In the genomic region with DNA sequence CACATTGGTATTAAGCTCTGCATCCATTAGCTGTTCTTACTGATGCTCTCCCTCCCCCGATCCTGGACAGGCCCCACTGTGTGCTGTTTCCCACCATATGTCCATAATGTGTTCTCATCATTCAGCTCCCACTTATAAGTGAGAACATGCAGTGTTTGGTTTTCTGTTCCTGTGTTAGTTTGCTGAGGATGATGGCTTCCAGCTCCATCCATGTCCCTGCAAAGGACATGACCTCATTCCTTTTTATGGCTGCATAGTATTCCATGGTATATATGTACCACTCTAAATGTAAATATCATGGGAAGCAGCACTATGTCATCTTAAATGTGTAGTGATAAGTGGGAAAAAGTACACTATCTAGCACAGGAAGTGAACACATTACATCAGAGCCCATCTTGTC, we compare ENCODE assay signal across 4 cellular contexts.
DNase-seq lines count a peak whose midpoint lies in the region; ATAC-seq, FAIRE-seq and TF ChIP-seq lines count a peak whose summit lies in the region.
"Not testable (repeated sequence)": the region's sequence is repeated elsewhere in the genome, so short reads cannot be mapped to it uniquely, and the experiment has no call there.

No MANE protein-coding gene starts in this region.

- not testable (repeated sequence) for H3K9ac ChIP-seq in K562 (ENCODE audit: insufficient read depth in 1 of 2, low read depth in 2 of 2, low read length in 2 of 2)

- not testable (repeated sequence) for H3K9me3 Mint-ChIP-seq in endothelial cell (ENCODE audit: unreplicated experiment); neural crest cell

- H3K4me3 ChIP-seq in HEK293 (ENCODE audit: low read depth, low read length); K562: not testable (repeated sequence)

- H3K79me2 ChIP-seq in K562 (ENCODE audit: control insufficient read depth, insufficient read depth, low read length): not testable (repeated sequence)

- not testable (repeated sequence) for TF ChIP-seq EP300 in K562 (IDR thresholded peaks at IDR 0.05; ENCODE audit: low read length)

- not testable (repeated sequence) for H3K4me2 ChIP-seq in K562 (ENCODE audit: insufficient read depth, low read length)

- peaks cover 13% of the 10 kb centered on the region for H3K4me1 Mint-ChIP-seq in endothelial cell (ENCODE audit: unreplicated experiment)
- H3K4me1 Mint-ChIP-seq in neural crest cell: not testable (repeated sequence)

- POLR2A ChIA-PET in HEK293 (lab: Yijun Ruan, JAX); K562 (lab: Yijun Ruan, JAX): not testable (repeated sequence)

- ATAC-seq in K562: not testable (repeated sequence)

- not testable (repeated sequence) for TF ChIP-seq POLR2A in K562 (conservative IDR thresholded peaks at IDR 0.05)

- H3K27me3 ChIP-seq in K562 (ENCODE audit: control insufficient read depth in 2 of 2, insufficient read depth in 2 of 2, low read length in 2 of 2): not testable (repeated sequence)

- in situ Hi-C loops in K562 (cut with MboI): not testable (repeated sequence)

- not testable (repeated sequence) for H3K9me3 ChIP-seq in HEK293 (ENCODE audit: control insufficient read depth, insufficient read depth, low read depth, low read length); K562 (replicated peaks; ENCODE audit: control insufficient read depth, insufficient read depth, low read depth, low read length)

- H3K36me3 ChIP-seq in HEK293 (ENCODE audit: control insufficient read depth in 2 of 2, insufficient read depth in 1 of 2, low read length in 2 of 2); K562 (ENCODE audit: control insufficient read depth, insufficient read depth, low read length): not testable (repeated sequence)

- H4K20me1 ChIP-seq in K562 (replicated peaks; ENCODE audit: control insufficient read depth, insufficient read depth, low read length): not testable (repeated sequence)

- CTCF ChIA-PET in HEK293 (lab: Yijun Ruan, JAX): interaction anchor here (0.7 kb wide), 1 partner anchor 1110 kb away, joined by 3 read pairs; no protein-coding TSS in a partner anchor
- CTCF ChIA-PET in K562 (lab: Yijun Ruan, JAX; ENCODE audit: low intra/inter-chr PET ratio): not testable (repeated sequence)

- not testable (repeated sequence) for BruUV-seq in K562 (replicated peaks; lab: Mats Ljungman, UMichigan)

- not testable (repeated sequence) for H2AFZ ChIP-seq in K562 (ENCODE audit: low read depth, low read length)

- FAIRE-seq in K562 (lab: Jason Lieb, UNC): not testable (repeated sequence)

- peak overlapping the region; percentile 43 for H3K4me3 Mint-ChIP-seq in endothelial cell (ENCODE audit: unreplicated experiment)
- not testable (repeated sequence) for H3K4me3 Mint-ChIP-seq in neural crest cell

- H3K27me3 Mint-ChIP-seq in endothelial cell (ENCODE audit: unreplicated experiment); neural crest cell (ENCODE audit: low read depth): not testable (repeated sequence)

- not testable (repeated sequence) for H3K27ac Mint-ChIP-seq in endothelial cell (ENCODE audit: unreplicated experiment)
- H3K27ac Mint-ChIP-seq in neural crest cell (ENCODE audit: unreplicated experiment): peak overlapping the region; percentile 79

- intact Hi-C loops in K562 (cut with micrococcal nuclease): not testable (repeated sequence)

- H3K9me1 ChIP-seq in K562 (ENCODE audit: control insufficient read depth, insufficient read depth, low read length): not testable (repeated sequence)

- not testable (repeated sequence) for H3K27ac ChIP-seq in HEK293 (ENCODE audit: extremely low read depth, low read depth, low read length); K562 (ENCODE audit: extremely low read depth, low read depth, low read length)

- not testable (repeated sequence) for DNase-seq in K562 (ENCODE audit: extremely low read depth in 1 of 4, low spot score in 3 of 4); endothelial cell (ENCODE audit: low spot score); neural crest cell (ENCODE audit: low read depth, low spot score)

- H3K4me1 ChIP-seq in HEK293 (ENCODE audit: control insufficient read depth, insufficient read depth, low read length); K562 (replicated peaks in 1 of 2; ENCODE audit: control insufficient read depth in 2 of 2, insufficient read depth in 2 of 2, low read length in 2 of 2): not testable (repeated sequence)

- 5% methylated on average over 1 of the region's 1 CpG for WGBS in K562 (ENCODE audit: insufficient coverage, low coverage, missing lambda C conversion rate)

- peaks cover 42% of the 10 kb centered on the region for H3K36me3 Mint-ChIP-seq in endothelial cell (ENCODE audit: low read depth, unreplicated experiment)
- H3K36me3 Mint-ChIP-seq in neural crest cell (ENCODE audit: low read depth): not testable (repeated sequence)

- not testable (repeated sequence) for TF ChIP-seq CTCF in HEK293 (tag by site-specific recombination; IDR thresholded peaks at IDR 0.05); K562 (IDR thresholded peaks at IDR 0.05 in 2 of 3, conservative IDR thresholded peaks at IDR 0.05 in 1 of 3; ENCODE audit: insufficient read depth in 2 of 3, low read depth in 1 of 3, low read length in 3 of 3); endothelial cell (IDR thresholded peaks at IDR 0.05; ENCODE audit: unreplicated experiment); neural crest cell (conservative IDR thresholded peaks at IDR 0.05)

- not testable (repeated sequence) for TF ChIP-seq RAD21 in K562 (CRISPR knock-in tag; conservative IDR thresholded peaks at IDR 0.05 in 1 of 2, IDR thresholded peaks at IDR 0.05 in 1 of 2)

TF ChIP-seq in HEK293, 187 proteins besides CTCF, POLR2A, EP300 and RAD21:
- TF ChIP-seq ZNF146 (tag by site-specific recombination; IDR thresholded peaks at IDR 0.05): peak; percentile 69
- TF ChIP-seq, protein P1, sequence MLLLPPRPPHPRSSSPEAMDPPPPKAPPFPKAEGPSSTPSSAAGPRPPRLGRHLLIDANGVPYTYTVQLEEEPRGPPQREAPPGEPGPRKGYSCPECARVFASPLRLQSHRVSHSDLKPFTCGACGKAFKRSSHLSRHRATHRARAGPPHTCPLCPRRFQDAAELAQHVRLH (tag by site-specific recombination; IDR thresholded peaks at IDR 0.05): peak; percentile 64; the same call in 1 of the 2 replicates

TF ChIP-seq in K562, 482 proteins besides CTCF, POLR2A, EP300 and RAD21:
- peak; percentile 45 for TF ChIP-seq ZNF146 (CRISPR knock-in tag; IDR thresholded peaks at IDR 0.05; ENCODE audit: unreplicated experiment)
